8 cellular contexts compared by ENCODE assay signal in genomic region chr11:125941606-125942275, GRCh38. TPM values are rescaled to one million over a fixed set of nuclear protein-coding genes. Genes with fewer than 3 reads are reported as not detected.
DNase-seq lines count a peak whose midpoint lies in the region; ATAC-seq and TF ChIP-seq lines count a peak whose summit lies in the region.

No MANE protein-coding gene starts in this region.

- CTCF ChIA-PET in WTC11 (lab: Charles Lee), result interaction anchor here (0.6 to 3.2 kb wide), 43 partner anchors 9 to 252 kb away, joined by 3 to 28 read pairs (median 5); partner anchors contain the start of genes HYLS1 and PUS3

- TF ChIP-seq CTCF in WTC11 (IDR thresholded peaks at IDR 0.05), result peak; percentile 68
- TF ChIP-seq CTCF in choroid plexus epithelial cell (conservative IDR thresholded peaks at IDR 0.05; ENCODE audit: low read depth, low read length), result peak; percentile 85
- peak; percentile 22 for TF ChIP-seq CTCF in lung (IDR thresholded peaks at IDR 0.05; ENCODE audit: control extremely low read depth, extremely low read depth)

- 40% methylated on average over 15 of the region's 15 CpGs for WGBS in lung, 2 donors

- no peak overlapping the region for H3K4me3 Mint-ChIP-seq in WTC11
- H3K4me3 Mint-ChIP-seq in stimulated activated naive B cell treated with anti-CD40 and anti-IgM and Interleukin-4, amounts not matched to agents 10 μg/mL and 1 μg/mL and 100 μg/mL, for 72 hours, result no peak overlapping the region

- H3K36me3 Mint-ChIP-seq in WTC11, result no peaks in the 10 kb centered on the region
- H3K36me3 Mint-ChIP-seq in stimulated activated naive B cell treated with anti-CD40 and anti-IgM and Interleukin-4, amounts not matched to agents 10 μg/mL and 1 μg/mL and 100 μg/mL, for 72 hours, result no peaks in the 10 kb centered on the region

- H3K9me3 Mint-ChIP-seq in WTC11, result no peaks in the 10 kb centered on the region
- H3K9me3 Mint-ChIP-seq in stimulated activated naive B cell treated with anti-CD40 and anti-IgM and Interleukin-4, amounts not matched to agents 10 μg/mL and 1 μg/mL and 100 μg/mL, for 72 hours, result no peaks in the 10 kb centered on the region

- H3K4me1 ChIP-seq in lung (ENCODE audit: control insufficient read depth in 2 of 2, insufficient read depth in 2 of 2, low read length in 2 of 2), result peaks cover 0 to 4% of the 10 kb centered on the region in 2 donors

- POLR2A ChIA-PET in WTC11 (lab: Charles Lee), result interaction anchor here (1.3 kb wide), 1 partner anchor 252 kb away, joined by 4 read pairs; no protein-coding TSS in a partner anchor

- H3K27ac ChIP-seq in lung (ENCODE audit: low read depth in 1 of 2, low read length in 1 of 2), result no peak overlapping the region

- no peaks in the 10 kb centered on the region; the same call in 1 of the 2 replicates for H3K27me3 Mint-ChIP-seq in WTC11 (ENCODE audit: low read depth)
- peaks cover 6 to 12% of the 10 kb centered on the region in 2 donors for H3K27me3 Mint-ChIP-seq in stimulated activated naive B cell treated with anti-CD40 and anti-IgM and Interleukin-4, amounts not matched to agents 10 μg/mL and 1 μg/mL and 100 μg/mL, for 72 hours

- peak; percentile 22 for DNase-seq in ACHN
- peak; percentile 80 for DNase-seq in NCI-H2029 (lab: John Stamatoyannopoulos, UW)
- DNase-seq in WTC11 (ENCODE audit: low spot score), result peak; percentile 91
- peak; percentile 58 for DNase-seq in choroid plexus epithelial cell (ENCODE audit: low read depth)
- DNase-seq in lung (ENCODE audit: low spot score), result peak; percentile 48
- no peak for DNase-seq in stimulated activated naive B cell treated with anti-CD40 and anti-IgM and Interleukin-4, amounts not matched to agents 10 μg/mL and 1 μg/mL and 100 μg/mL, for 72 hours

- H3K27me3 ChIP-seq in lung (ENCODE audit: control insufficient read depth, insufficient read depth), result no peaks in the 10 kb centered on the region

- H3K36me3 ChIP-seq in lung (ENCODE audit: control insufficient read depth in 2 of 2, insufficient read depth in 2 of 2, low read length in 2 of 2), result no peaks in the 10 kb centered on the region

- peaks cover 23% of the 10 kb centered on the region for H3K4me1 Mint-ChIP-seq in WTC11
- H3K4me1 Mint-ChIP-seq in stimulated activated naive B cell treated with anti-CD40 and anti-IgM and Interleukin-4, amounts not matched to agents 10 μg/mL and 1 μg/mL and 100 μg/mL, for 72 hours, result peaks cover 3 to 6% of the 10 kb centered on the region in 2 donors

- H3K9me3 ChIP-seq in lung (ENCODE audit: control insufficient read depth in 2 of 2, insufficient read depth in 1 of 2, low read length in 1 of 2), result no peaks in the 10 kb centered on the region

- ATAC-seq in GM18868 (IDR thresholded peaks at IDR 0.05; ENCODE audit: unreplicated experiment) (peak; percentile 60), WTC11 (peak; percentile 92), lung (ENCODE audit: insufficient read depth, low FRiP score) (no peak), GM19455 (IDR thresholded peaks at IDR 0.05; ENCODE audit: unreplicated experiment) (no peak)
- ATAC-seq in stimulated activated naive B cell treated with anti-CD40 and anti-IgM and Interleukin-4, amounts not matched to agents 10 μg/mL and 1 μg/mL and 100 μg/mL, for 72 hours (replicated peaks), result peak; percentile 54 to 61

- in situ Hi-C loops in ACHN (cut with HindIII; ENCODE audit: low pct_ligation_motif_present, low pct_unique_long_range_greater_than_20kb, low sequenced_read_pairs), result no loop called here

- peak overlapping the region; percentile 45 for H3K27ac Mint-ChIP-seq in WTC11
- no peak overlapping the region for H3K27ac Mint-ChIP-seq in stimulated activated naive B cell treated with anti-CD40 and anti-IgM and Interleukin-4, amounts not matched to agents 10 μg/mL and 1 μg/mL and 100 μg/mL, for 72 hours

- H3K4me3 ChIP-seq in choroid plexus epithelial cell (ENCODE audit: low read depth, low read length), result no peak overlapping the region
- H3K4me3 ChIP-seq in lung, result no peak overlapping the region

TF ChIP-seq in WTC11, 78 proteins besides CTCF, POLR2A, EP300 and RAD21 (continues in another document):
- TF ChIP-seq HMGA2 (CRISPR knock-in tag; IDR thresholded peaks at IDR 0.05) (no peak), CBFB (CRISPR knock-in tag; IDR thresholded peaks at IDR 0.05; ENCODE audit: low read depth) (peak; percentile 41; the same call in 1 of the 2 replicates), STAT6 (CRISPR knock-in tag; conservative IDR thresholded peaks at IDR 0.05; ENCODE audit: low read depth) (no peak), IRF1 (CRISPR knock-in tag; IDR thresholded peaks at IDR 0.05) (no peak), HMGXB4 (CRISPR knock-in tag; IDR thresholded peaks at IDR 0.05) (peak; percentile 73), GRHL2 (CRISPR knock-in tag; IDR thresholded peaks at IDR 0.05; ENCODE audit: insufficient replicate concordance, severe bottlenecking) (no peak), E2F4 (CRISPR knock-in tag; IDR thresholded peaks at IDR 0.05; ENCODE audit: borderline replicate concordance, low read depth) (no peak), ZNF423 (CRISPR knock-in tag; IDR thresholded peaks at IDR 0.05) (peak; percentile 45; the same call in 1 of the 2 replicates), CDX4 (CRISPR knock-in tag; IDR thresholded peaks at IDR 0.05; ENCODE audit: borderline replicate concordance) (no peak), FOXJ3 (CRISPR knock-in tag; IDR thresholded peaks at IDR 0.05; ENCODE audit: borderline replicate concordance) (no peak), ATF3 (CRISPR knock-in tag; conservative IDR thresholded peaks at IDR 0.05) (no peak), GABPB1 (CRISPR knock-in tag; IDR thresholded peaks at IDR 0.05) (no peak)

RNA-seq across cellular contexts. Expression of gene VSIG10L2, which starts 4.1 kb away (rescaled TPM):
- not detected in 3 replicates for total RNA-seq in WTC11 (2021)
- total RNA-seq in lung, result under 1 TPM; 0.18 to 0.43 TPM
- under 1 TPM; 0.26 to 0.33 TPM for polyA plus RNA-seq in lung

RNA-seq across cellular contexts. Expression of gene DDX25, which starts 37.4 kb away (rescaled TPM):
- total RNA-seq in WTC11 (2021), result 17.5 to 20.5 TPM (median 20.4 TPM) in 3 replicates
- total RNA-seq in lung, result under 1 TPM; 0.14 to 0.18 TPM
- polyA plus RNA-seq in lung, result under 1 TPM; 0.16 to 0.37 TPM

RNA-seq across cellular contexts. Expression of gene PUS3, which starts 38.7 kb away (rescaled TPM):
- total RNA-seq in WTC11 (2021), result 16.3 to 18.8 TPM (median 18.6 TPM) in 3 replicates
- total RNA-seq in lung, result 10 to 100 TPM in 1 of 2 donors, 1 to 10 TPM in 1; 6.9 to 11.3 TPM
- 10 to 100 TPM; 10.2 to 15.7 TPM for polyA plus RNA-seq in lung

RNA-seq across cellular contexts. Expression of gene HYLS1, which starts 54.3 kb away (rescaled TPM):
- total RNA-seq in WTC11 (2021) (8.0 to 8.1 TPM (median 8.1 TPM) in 3 replicates), lung (1 to 10 TPM; 1.6 to 2.4 TPM)
- polyA plus RNA-seq in lung, result 1 to 10 TPM; 1.5 to 2.6 TPM

Comparison
In these comparisons a context has a peak if more than half of its experiments do, and no peak if none do; other contexts are left out.
1. ATAC-seq: peak in GM18868 (single experiment), WTC11 (single experiment) and stimulated activated naive B cell treated with anti-CD40 and anti-IgM and Interleukin-4, amounts not matched to agents 10 μg/mL and 1 μg/mL and 100 μg/mL, for 72 hours (2 of 2); none in lung (single experiment) and GM19455 (single experiment).
2. CTCF ChIP-seq: peak in every context shown above with its lines; median percentile 85 in choroid plexus epithelial cell; 68 in WTC11; 22 in lung.
3. RNA of gene DDX25, which starts 37.4 kb away (total RNA-seq): 17.5 to 20.5 TPM in WTC11; 0.14 to 0.18 TPM in lung; every median in the first group is over 10 times any median in the second.